In genomic region chr13:83220241-83220640, GRCh38 we compare ENCODE assay signal across 25 cellular contexts.
"Had no signal": no experiment of that assay in that cellular context is flagged by ENCODE, and none has a peak within 500 bp of the region (broad histone marks: within the 10 kb centered on the region; RNA-seq: fewer than 3 reads in every experiment).

No MANE protein-coding gene starts in this region.

- H3K36me3 Mint-ChIP-seq: activated naive CD4-positive, alpha-beta T cell treated with anti-CD3 and anti-CD28 coated beads, Interleukin-2, amount 50 U/mL, for 72 hours; naive thymus-derived CD4-positive, alpha-beta T cell; stimulated activated memory B cell treated with anti-CD40 and anti-IgM and Interleukin-4, amounts not matched to agents 10 μg/mL and 1 μg/mL and 100 μg/mL, for 72 hours had no signal

- H3K4me1 Mint-ChIP-seq: naive thymus-derived CD4-positive, alpha-beta T cell; neural crest cell; stimulated activated memory B cell treated with anti-CD40 and anti-IgM and Interleukin-4, amounts not matched to agents 10 μg/mL and 1 μg/mL and 100 μg/mL, for 72 hours had no signal

- H3K27me3 Mint-ChIP-seq: naive thymus-derived CD4-positive, alpha-beta T cell; stimulated activated memory B cell treated with anti-CD40 and anti-IgM and Interleukin-4, amounts not matched to agents 10 μg/mL and 1 μg/mL and 100 μg/mL, for 72 hours had no signal

- FAIRE-seq: astrocyte, small intestine, TTC549, urothelium cell line had no signal

- H3K4me3 ChIP-seq: adrenal gland, coronary artery, left lung, lung, right lobe of liver, stomach, suprapubic skin, tibial nerve had no signal

- H3K9me3 ChIP-seq: adrenal gland, left lung, right lobe of liver, stomach, suprapubic skin, tibial nerve had no signal

- H3K36me3 ChIP-seq: adrenal gland, left lung, right lobe of liver, stomach, suprapubic skin, tibial nerve, WERI-Rb-1 had no signal

- H3K27ac Mint-ChIP-seq: activated naive CD4-positive, alpha-beta T cell treated with anti-CD3 and anti-CD28 coated beads, Interleukin-2, amount 50 U/mL, for 72 hours; endodermal cell; naive thymus-derived CD4-positive, alpha-beta T cell; stimulated activated memory B cell treated with anti-CD40 and anti-IgM and Interleukin-4, amounts not matched to agents 10 μg/mL and 1 μg/mL and 100 μg/mL, for 72 hours; T-helper 2 cell treated with Interferon-gamma antibody and Interleukin-4, amounts not matched to agents 5 μg/mL and 100 μg/mL, for 36 hours had no signal

- H3K27me3 ChIP-seq: adrenal gland, foreskin keratinocyte, left lung, right lobe of liver, stomach, suprapubic skin, tibial nerve had no signal

- H3K9me3 Mint-ChIP-seq: endodermal cell, neural crest cell had no signal

- ATAC-seq: activated naive CD4-positive, alpha-beta T cell treated with anti-CD3 and anti-CD28 coated beads, Interleukin-2, amount 50 U/mL, for 72 hours; foreskin keratinocyte; left lung; naive thymus-derived CD4-positive, alpha-beta T cell; right lobe of liver; stimulated activated memory B cell treated with anti-CD40 and anti-IgM and Interleukin-4, amounts not matched to agents 10 μg/mL and 1 μg/mL and 100 μg/mL, for 72 hours had no signal

- H3K27ac ChIP-seq: adrenal gland, coronary artery, epithelial cell of prostate, foreskin keratinocyte, left lung, right lobe of liver, stomach, suprapubic skin, tibial nerve, WERI-Rb-1 had no signal

- H3K4me1 ChIP-seq: adrenal gland, left lung, right lobe of liver, stomach, suprapubic skin, tibial nerve had no signal

- DNase-seq: activated T-cell treated with anti-CD3 and anti-CD28 coated beads, Interleukin-2, amount 50 U/mL, for 1 hour; adrenal gland; endodermal cell; left lung; naive thymus-derived CD4-positive, alpha-beta T cell; occipital lobe; posterior cingulate gyrus; right lobe of liver; small intestine; stimulated activated CD4-positive, alpha-beta T cell treated with anti-CD3 and anti-CD28 coated beads, Interleukin-2, amount 100 ng/mL, for 24 hours; stomach; WERI-Rb-1 had no signal

- H3K4me3 Mint-ChIP-seq: endodermal cell; naive thymus-derived CD4-positive, alpha-beta T cell; neural crest cell; stimulated activated memory B cell treated with anti-CD40 and anti-IgM and Interleukin-4, amounts not matched to agents 10 μg/mL and 1 μg/mL and 100 μg/mL, for 72 hours; T-helper 2 cell treated with Interferon-gamma antibody and Interleukin-4, amounts not matched to agents 5 μg/mL and 100 μg/mL, for 36 hours had no signal
